ENCODE assay signal across 6 cellular contexts in genomic region chr16:30561212-30561816, GRCh38. TPM values are rescaled to one million over a fixed set of nuclear protein-coding genes. Genes with fewer than 3 reads are reported as not detected.
DNase-seq lines count a peak whose midpoint lies in the region; ATAC-seq and TF ChIP-seq lines count a peak whose summit lies in the region.

No MANE protein-coding gene starts in this region.

- no peaks in the 10 kb centered on the region for H3K27me3 Mint-ChIP-seq in CD8-positive, alpha-beta T cell (ENCODE audit: low read depth)
- H3K27me3 Mint-ChIP-seq in activated T-helper 2 cell treated with anti-CD3 and anti-CD28 coated beads, Interferon-gamma antibody, Interleukin-2, Interleukin-4, amounts not matched to agents 10 μg/mL and 5 μg/mL and 100 μg/mL, durations not matched to agents 14 hours and 24 hours and 36 hours (ENCODE audit: low read depth), result peaks cover 1% of the 10 kb centered on the region

- TF ChIP-seq CTCF in CD8-positive, alpha-beta T cell (IDR thresholded peaks at IDR 0.05), result no peak

- no peaks in the 10 kb centered on the region for H3K9me3 ChIP-seq in CD8-positive, alpha-beta T cell (ENCODE audit: low read length)

- peak in 1 of 7 experiments; percentile 55 for DNase-seq in CD8-positive, alpha-beta T cell
- no peak for DNase-seq in activated T-helper 2 cell treated with anti-CD3 and anti-CD28 coated beads, Interferon-gamma antibody, Interleukin-2, Interleukin-4, amounts not matched to agents 10 μg/mL and 5 μg/mL and 100 μg/mL, durations not matched to agents 14 hours and 24 hours and 36 hours (ENCODE audit: low spot score)
- DNase-seq in medulla oblongata (ENCODE audit: extremely low spot score) (peak; percentile 22), NCI-H2107 (lab: John Stamatoyannopoulos, UW) (no peak)

- peak overlapping the region; percentile 81 for H3K27ac Mint-ChIP-seq in CD8-positive, alpha-beta T cell
- peak overlapping the region; percentile 82 for H3K27ac Mint-ChIP-seq in activated T-helper 2 cell treated with anti-CD3 and anti-CD28 coated beads, Interferon-gamma antibody, Interleukin-2, Interleukin-4, amounts not matched to agents 10 μg/mL and 5 μg/mL and 100 μg/mL, durations not matched to agents 14 hours and 24 hours and 36 hours

- CTCF ChIA-PET in CD8-positive, alpha-beta T cell (lab: Charles Lee), result interaction anchor here (1.0 to 1.4 kb wide), 2 partner anchors 17 to 26 kb away, joined by 4 to 5 read pairs; no protein-coding TSS in a partner anchor

- H3K4me3 ChIP-seq in CD8-positive, alpha-beta T cell (ENCODE audit: low read depth, low read length), result peak overlapping the region; percentile 1

- peaks cover 19% of the 10 kb centered on the region for H3K4me1 ChIP-seq in CD8-positive, alpha-beta T cell (ENCODE audit: insufficient read depth, low read length)

- no peaks in the 10 kb centered on the region for H3K9me3 Mint-ChIP-seq in CD8-positive, alpha-beta T cell
- H3K9me3 Mint-ChIP-seq in activated T-helper 2 cell treated with anti-CD3 and anti-CD28 coated beads, Interferon-gamma antibody, Interleukin-2, Interleukin-4, amounts not matched to agents 10 μg/mL and 5 μg/mL and 100 μg/mL, durations not matched to agents 14 hours and 24 hours and 36 hours, result no peaks in the 10 kb centered on the region

- peaks cover 1% of the 10 kb centered on the region for H3K36me3 Mint-ChIP-seq in CD8-positive, alpha-beta T cell
- peaks cover 2% of the 10 kb centered on the region for H3K36me3 Mint-ChIP-seq in activated T-helper 2 cell treated with anti-CD3 and anti-CD28 coated beads, Interferon-gamma antibody, Interleukin-2, Interleukin-4, amounts not matched to agents 10 μg/mL and 5 μg/mL and 100 μg/mL, durations not matched to agents 14 hours and 24 hours and 36 hours (ENCODE audit: low read depth)

- peak overlapping the region; percentile 81 for H3K4me3 Mint-ChIP-seq in CD8-positive, alpha-beta T cell
- peak overlapping the region; percentile 78 for H3K4me3 Mint-ChIP-seq in activated T-helper 2 cell treated with anti-CD3 and anti-CD28 coated beads, Interferon-gamma antibody, Interleukin-2, Interleukin-4, amounts not matched to agents 10 μg/mL and 5 μg/mL and 100 μg/mL, durations not matched to agents 14 hours and 24 hours and 36 hours (ENCODE audit: low read depth)

- no peak overlapping the region for H3K27ac ChIP-seq in CD8-positive, alpha-beta T cell (ENCODE audit: low read depth, low read length)

- POLR2A ChIA-PET in CD8-positive, alpha-beta T cell (lab: Charles Lee), result interaction anchor here (1.0 to 2.1 kb wide), 3 partner anchors 10 to 27 kb away, joined by 3 to 14 read pairs (median 4); partner anchors contain the start of genes ZNF688 and ZNF747

- peaks cover 17% of the 10 kb centered on the region for H3K4me1 Mint-ChIP-seq in CD8-positive, alpha-beta T cell (ENCODE audit: low read depth)
- peaks cover 22% of the 10 kb centered on the region for H3K4me1 Mint-ChIP-seq in activated T-helper 2 cell treated with anti-CD3 and anti-CD28 coated beads, Interferon-gamma antibody, Interleukin-2, Interleukin-4, amounts not matched to agents 10 μg/mL and 5 μg/mL and 100 μg/mL, durations not matched to agents 14 hours and 24 hours and 36 hours (ENCODE audit: low read depth)

- intact Hi-C loops in CD8-positive, alpha-beta T cell (cut with DNase I, micrococcal nuclease), result no loop called here
- intact Hi-C loops in activated T-helper 2 cell treated with anti-CD3 and anti-CD28 coated beads, Interferon-gamma antibody, Interleukin-2, Interleukin-4, amounts not matched to agents 10 μg/mL and 5 μg/mL and 100 μg/mL, durations not matched to agents 14 hours and 24 hours and 36 hours (cut with micrococcal nuclease), result no loop called here

- H3K36me3 ChIP-seq in CD8-positive, alpha-beta T cell (ENCODE audit: insufficient read depth, low read length), result no peaks in the 10 kb centered on the region

- ATAC-seq in CD8-positive, alpha-beta T cell, result no peak
- ATAC-seq in HG03097 (IDR thresholded peaks at IDR 0.05; ENCODE audit: low FRiP score, unreplicated experiment) (no peak), GM21576 (IDR thresholded peaks at IDR 0.05; ENCODE audit: unreplicated experiment) (no peak)

- H3K27me3 ChIP-seq in CD8-positive, alpha-beta T cell (ENCODE audit: insufficient read depth, low read length), result no peaks in the 10 kb centered on the region

RNA-seq across cellular contexts. Expression of gene ZNF764, which starts 3.1 kb away (rescaled TPM):
- 10 to 100 TPM; 15.0 to 15.6 TPM for total RNA-seq in CD8-positive, alpha-beta T cell
- 14.5 and 14.6 TPM in 2 replicates for total RNA-seq in activated T-helper 2 cell treated with anti-CD3 and anti-CD28 coated beads, Interferon-gamma antibody, Interleukin-2, Interleukin-4, amounts not matched to agents 10 μg/mL and 5 μg/mL and 100 μg/mL, durations not matched to agents 14 hours and 24 hours and 36 hours

RNA-seq across cellular contexts. Expression of gene ZNF688, which starts 10.2 kb away (rescaled TPM):
- 1 to 10 TPM; 6.1 to 7.1 TPM for total RNA-seq in CD8-positive, alpha-beta T cell
- 8.7 and 9.2 TPM in 2 replicates for total RNA-seq in activated T-helper 2 cell treated with anti-CD3 and anti-CD28 coated beads, Interferon-gamma antibody, Interleukin-2, Interleukin-4, amounts not matched to agents 10 μg/mL and 5 μg/mL and 100 μg/mL, durations not matched to agents 14 hours and 24 hours and 36 hours

RNA-seq across cellular contexts. Expression of gene ZNF785, which starts 24.2 kb away (rescaled TPM):
- total RNA-seq in CD8-positive, alpha-beta T cell, result 1 to 10 TPM; 5.0 to 6.9 TPM
- total RNA-seq in activated T-helper 2 cell treated with anti-CD3 and anti-CD28 coated beads, Interferon-gamma antibody, Interleukin-2, Interleukin-4, amounts not matched to agents 10 μg/mL and 5 μg/mL and 100 μg/mL, durations not matched to agents 14 hours and 24 hours and 36 hours, result 18.9 and 22.2 TPM in 2 replicates

RNA-seq across cellular contexts. Expression of gene ZNF747, which starts 26.7 kb away (rescaled TPM):
- total RNA-seq in CD8-positive, alpha-beta T cell, result 1 to 10 TPM; 6.2 to 6.3 TPM
- 11.8 and 11.9 TPM in 2 replicates for total RNA-seq in activated T-helper 2 cell treated with anti-CD3 and anti-CD28 coated beads, Interferon-gamma antibody, Interleukin-2, Interleukin-4, amounts not matched to agents 10 μg/mL and 5 μg/mL and 100 μg/mL, durations not matched to agents 14 hours and 24 hours and 36 hours

RNA-seq across cellular contexts. Expression of gene ZNF768, which starts 34.9 kb away (rescaled TPM):
- 1 to 10 TPM; 2.6 to 2.8 TPM for total RNA-seq in CD8-positive, alpha-beta T cell
- 16.9 and 17.1 TPM in 2 replicates for total RNA-seq in activated T-helper 2 cell treated with anti-CD3 and anti-CD28 coated beads, Interferon-gamma antibody, Interleukin-2, Interleukin-4, amounts not matched to agents 10 μg/mL and 5 μg/mL and 100 μg/mL, durations not matched to agents 14 hours and 24 hours and 36 hours
